ENCODE assay signal across 8 cellular contexts in the genomic region with DNA sequence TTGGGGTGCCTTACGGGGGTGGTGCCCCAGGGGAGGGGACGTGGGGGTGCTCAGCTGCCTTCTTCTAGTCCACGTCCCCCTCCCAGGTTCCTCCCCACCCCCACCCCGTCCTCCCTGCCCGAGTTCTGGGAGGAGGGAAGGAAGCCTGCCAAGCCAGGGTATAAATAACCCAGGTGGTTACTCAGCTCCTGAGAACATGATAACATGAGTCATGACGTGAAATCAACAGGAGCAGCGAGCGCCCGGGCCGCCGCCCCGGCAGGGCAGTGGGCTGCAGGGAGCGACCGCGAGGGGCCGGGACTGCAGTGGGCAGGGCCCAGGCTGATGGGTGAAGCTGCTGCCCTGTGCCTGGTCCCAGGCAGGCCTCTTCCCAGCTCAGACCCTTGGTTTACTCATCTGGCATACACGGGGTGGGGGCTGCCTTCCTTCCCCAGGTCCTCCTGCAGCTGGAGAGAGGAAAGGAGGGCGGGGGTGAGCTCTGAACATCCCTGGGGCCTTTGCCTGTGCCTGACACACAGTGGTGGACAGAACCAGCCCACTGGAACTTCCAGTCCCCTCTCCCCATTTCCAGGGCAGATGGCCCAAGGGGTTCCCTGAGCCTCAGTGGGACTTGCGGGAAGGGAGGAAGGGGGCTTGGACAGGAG. TPM values are rescaled to one million over a fixed set of nuclear protein-coding genes. Genes with fewer than 3 reads are reported as not detected.
DNase-seq lines count a peak whose midpoint lies in the region; TF ChIP-seq lines count a peak whose summit lies in the region.

No MANE protein-coding gene starts in this region.

- H3K36me3 Mint-ChIP-seq in Caco-2 (ENCODE audit: insufficient read depth, unreplicated experiment): peaks cover 14% of the 10 kb centered on the region

- no peak overlapping the region for H3K27ac Mint-ChIP-seq in Caco-2 (ENCODE audit: unreplicated experiment)

- peak overlapping the region; percentile 29 to 48 for H3K4ac ChIP-seq in mesenchymal stem cell (ENCODE audit: low read depth in 1 of 2, low read length in 2 of 2)

- H2BK15ac ChIP-seq in mesenchymal stem cell (ENCODE audit: low read depth, poor library complexity, severe bottlenecking): no peak overlapping the region

- H3K36me3 ChIP-seq in mesenchymal stem cell (ENCODE audit: control insufficient read depth in 1 of 2, insufficient read depth in 2 of 2, low read depth in 1 of 2, low read length in 2 of 2): peaks cover 0 to 3% of the 10 kb centered on the region in 2 experiments
- H3K36me3 ChIP-seq in Caco-2 (ENCODE audit: control insufficient read depth, insufficient read depth, low read length): no peaks in the 10 kb centered on the region

- intact Hi-C loops in Caco-2 (cut with micrococcal nuclease; ENCODE audit: unreplicated experiment): loop anchor here (5.0 kb wide), 1 partner anchor 39 kb away; no protein-coding TSS in a partner anchor

- peak overlapping the region; percentile 62 for H4K8ac ChIP-seq in mesenchymal stem cell (ENCODE audit: low read length)

- H3K9me3 Mint-ChIP-seq in Caco-2 (ENCODE audit: unreplicated experiment): no peaks in the 10 kb centered on the region

- H3K27me3 Mint-ChIP-seq in Caco-2 (ENCODE audit: insufficient read depth, unreplicated experiment): no peaks in the 10 kb centered on the region

- H3K9ac ChIP-seq in mesenchymal stem cell (ENCODE audit: low read length): peak overlapping the region; percentile 59

- H3K4me2 ChIP-seq in mesenchymal stem cell (ENCODE audit: low read length, poor library complexity, severe bottlenecking): peak overlapping the region; percentile 37

- peak overlapping the region; percentile 70 for H4K91ac ChIP-seq in mesenchymal stem cell (ENCODE audit: low read length)

- POLR2A ChIA-PET in GM10248 (lab: Yijun Ruan, JAX) (no interaction called here), RWPE1 (lab: Yijun Ruan, JAX; ENCODE audit: low non-redundant PET) (no interaction called here), Caco-2 (lab: Charles Lee) (interaction anchor here (1.1 kb wide), 1 partner anchor 58 kb away, joined by 3 read pairs; no protein-coding TSS in a partner anchor)

- peak overlapping the region; percentile 50 to 52 for H3K18ac ChIP-seq in mesenchymal stem cell (ENCODE audit: low read depth in 1 of 2, low read length in 2 of 2)

- H3K27me3 ChIP-seq in mesenchymal stem cell (ENCODE audit: control insufficient read depth in 1 of 2, insufficient read depth in 1 of 2, low read length in 2 of 2) (peaks cover 0 to 27% of the 10 kb centered on the region in 2 experiments), Caco-2 (replicated peaks; ENCODE audit: control insufficient read depth, insufficient read depth, low read length) (no peaks in the 10 kb centered on the region)

- H3K9me3 ChIP-seq in mesenchymal stem cell (ENCODE audit: control insufficient read depth, low read length) (no peaks in the 10 kb centered on the region), Caco-2 (no peaks in the 10 kb centered on the region)

- H2AK5ac ChIP-seq in mesenchymal stem cell (ENCODE audit: low read length, severe bottlenecking): peak overlapping the region; percentile 45

- H2BK5ac ChIP-seq in mesenchymal stem cell (ENCODE audit: low read depth, low read length, poor library complexity, severe bottlenecking): no peak overlapping the region

- no peak for TF ChIP-seq CTCF in 22Rv1 (IDR thresholded peaks at IDR 0.05)
- TF ChIP-seq CTCF in GM10248 (IDR thresholded peaks at IDR 0.05; ENCODE audit: control extremely low read depth, extremely low read depth, low read depth, missing control alignments): no peak
- TF ChIP-seq CTCF in RWPE1 (conservative IDR thresholded peaks at IDR 0.05; ENCODE audit: low read depth): no peak
- no peak for TF ChIP-seq CTCF in coronary artery (IDR thresholded peaks at IDR 0.05)
- TF ChIP-seq CTCF in Caco-2 (IDR thresholded peaks at IDR 0.05; ENCODE audit: insufficient read depth in 1 of 2, low read depth in 1 of 2, low read length in 1 of 2, severe bottlenecking in 1 of 2, unreplicated experiment in 1 of 2): no peak

- no peaks in the 10 kb centered on the region for H3K79me1 ChIP-seq in mesenchymal stem cell (replicated peaks; ENCODE audit: low read length, poor library complexity, severe bottlenecking)

- H3K23ac ChIP-seq in mesenchymal stem cell (ENCODE audit: low read length in 2 of 2): no peak overlapping the region

- H3K4me3 Mint-ChIP-seq in Caco-2 (ENCODE audit: unreplicated experiment): no peak overlapping the region

- H3K27ac ChIP-seq in 22Rv1: peak overlapping the region; percentile 13; the same call in 1 of the 2 replicates
- peak overlapping the region; percentile 84 for H3K27ac ChIP-seq in RWPE1
- H3K27ac ChIP-seq in coronary artery: peak overlapping the region; percentile 41 to 81
- peak overlapping the region; percentile 52 for H3K27ac ChIP-seq in mesenchymal stem cell (ENCODE audit: low read length, poor library complexity, severe bottlenecking)

- peak overlapping the region; percentile 67 to 85 for H2BK12ac ChIP-seq in mesenchymal stem cell (ENCODE audit: low read length in 2 of 2)

- peaks cover 9% of the 10 kb centered on the region for H3K4me1 Mint-ChIP-seq in Caco-2 (ENCODE audit: low read depth, unreplicated experiment)

- no TSS peak for BruUV-seq in Caco-2 (replicated peaks; lab: Mats Ljungman, UMichigan)

- H3K4me3 ChIP-seq in coronary artery (peak overlapping the region; percentile 46), mesenchymal stem cell (ENCODE audit: insufficient read depth in 1 of 2, low read depth in 1 of 2, low read length in 2 of 2) (no peak overlapping the region), Caco-2 (ENCODE audit: low read depth, low read length) (no peak overlapping the region)

- peak overlapping the region; percentile 1 for H2BK120ac ChIP-seq in mesenchymal stem cell (ENCODE audit: low read depth, low read length)

- H3K14ac ChIP-seq in mesenchymal stem cell (ENCODE audit: low read length in 2 of 2): peak overlapping the region in 1 of 2 experiments; percentile 9

- H3K4me1 ChIP-seq in mesenchymal stem cell (ENCODE audit: control insufficient read depth, insufficient read depth, low read depth, low read length) (peaks cover 49% of the 10 kb centered on the region), Caco-2 (0 out of 2 replicates have a peak, but pooled peaks cover 4% of the 10 kb centered on the region)

- CTCF ChIA-PET in GM10248 (lab: Yijun Ruan, JAX) (interaction anchor here (0.8 to 3.0 kb wide), 6 partner anchors 9 to 83 kb away, joined by 3 to 6 read pairs (median 3); no protein-coding TSS in a partner anchor), RWPE1 (lab: Yijun Ruan, JAX) (interaction anchor here (1.0 kb wide), 1 partner anchor 63 kb away, joined by 4 read pairs; no protein-coding TSS in a partner anchor), Caco-2 (lab: Charles Lee) (interaction anchor here (0.5 kb wide), 1 partner anchor 13 kb away, joined by 3 read pairs; no protein-coding TSS in a partner anchor)

- DNase-seq in GM10248 (ENCODE audit: extremely low spot score): peak; percentile 69
- peak; percentile 87 for DNase-seq in RWPE1 (ENCODE audit: low spot score)
- DNase-seq in coronary artery (ENCODE audit: low spot score): no peak
- peak; percentile 85 for DNase-seq in mesenchymal stem cell
- no peak for DNase-seq in NCI-H1930 (lab: John Stamatoyannopoulos, UW)
- no peak for DNase-seq in NCI-H187 (lab: John Stamatoyannopoulos, UW)
- DNase-seq in Caco-2: no peak

- H2AFZ ChIP-seq in mesenchymal stem cell (ENCODE audit: low read depth, low read length): no peak overlapping the region

- 11% methylated on average over 16 of the region's 19 CpGs for WGBS in mesenchymal stem cell

RNA-seq across cellular contexts. Expression of gene PDGFB, which starts 8.8 kb away (rescaled TPM):
- polyA plus RNA-seq in mesenchymal stem cell (2013, experiment 1 of 2): 3.4 TPM
- 3.6 TPM for polyA plus RNA-seq in mesenchymal stem cell (2013, experiment 2 of 2)
- total RNA-seq in Caco-2 (2022): 7.2 and 8.3 TPM in 2 replicates

Comparison
In these comparisons a context has a peak if more than half of its experiments do, and no peak if none do; other contexts are left out.
1. H3K27ac ChIP-seq: peak in every context shown above with its lines; median percentile 84 in RWPE1; 61 in coronary artery; 52 in mesenchymal stem cell; 13 in 22Rv1.
2. DNase-seq: peak in GM10248 (single experiment), RWPE1 (single experiment) and mesenchymal stem cell (single experiment); none in coronary artery (single experiment), NCI-H1930 (0 of 2), NCI-H187 (0 of 2) and Caco-2 (0 of 2).